Comparison of ENCODE assay signal across 1 cellular context in genomic region chr17:58120195-58120822, GRCh38.
TF ChIP-seq lines count a peak whose summit lies in the region.

No MANE protein-coding gene starts in this region.

TF ChIP-seq in HepG2, 621 proteins besides CTCF, POLR2A, EP300 and RAD21 (continued from another document and continues in another):
- TF ChIP-seq DMTF1 (CRISPR knock-in tag; IDR thresholded peaks at IDR 0.05) (no peak), NR0B2 (CRISPR knock-in tag; IDR thresholded peaks at IDR 0.05) (no peak), CHD2 (IDR thresholded peaks at IDR 0.05; ENCODE audit: low read depth, low read length) (no peak), ETS1 (CRISPR knock-in tag; IDR thresholded peaks at IDR 0.05) (no peak), ZNF609 (CRISPR knock-in tag; IDR thresholded peaks at IDR 0.05; ENCODE audit: borderline replicate concordance) (no peak), MAF1 (CRISPR knock-in tag; IDR thresholded peaks at IDR 0.05; ENCODE audit: borderline replicate concordance) (no peak), MAFG (CRISPR knock-in tag; IDR thresholded peaks at IDR 0.05) (no peak), ETV5 (CRISPR knock-in tag; IDR thresholded peaks at IDR 0.05; ENCODE audit: borderline replicate concordance) (no peak), ZNF362 (CRISPR knock-in tag; IDR thresholded peaks at IDR 0.05; ENCODE audit: borderline replicate concordance) (no peak), ZNF10 (CRISPR knock-in tag; IDR thresholded peaks at IDR 0.05; ENCODE audit: borderline replicate concordance, low read depth) (no peak), ELF4 (CRISPR knock-in tag; IDR thresholded peaks at IDR 0.05; ENCODE audit: borderline replicate concordance) (no peak), ZNF629 (CRISPR knock-in tag; conservative IDR thresholded peaks at IDR 0.05) (no peak), ZNF446 (CRISPR knock-in tag; IDR thresholded peaks at IDR 0.05) (peak; percentile 78; the same call in 1 of the 2 replicates), HNF4G (IDR thresholded peaks at IDR 0.05; ENCODE audit: borderline replicate concordance, low read depth, low read length) (no peak), HNF4G (CRISPR knock-in tag; IDR thresholded peaks at IDR 0.05; ENCODE audit: borderline replicate concordance, low read depth) (no peak), SYNCRIP (IDR thresholded peaks at IDR 0.05; ENCODE audit: insufficient read depth, low read depth, low read length) (no peak), SP140L (CRISPR knock-in tag; IDR thresholded peaks at IDR 0.05; ENCODE audit: borderline replicate concordance) (peak; percentile 91; the same call in 1 of the 2 replicates), MYNN (CRISPR knock-in tag; IDR thresholded peaks at IDR 0.05; ENCODE audit: low read depth) (peak; percentile 72; the same call in 1 of the 2 replicates), ZNF326 (CRISPR knock-in tag; IDR thresholded peaks at IDR 0.05; ENCODE audit: borderline replicate concordance) (no peak), PPARG (CRISPR knock-in tag; conservative IDR thresholded peaks at IDR 0.05) (peak; percentile 79), ZNF350 (CRISPR knock-in tag; IDR thresholded peaks at IDR 0.05; ENCODE audit: borderline replicate concordance, low read depth) (no peak), RXRB (CRISPR knock-in tag; IDR thresholded peaks at IDR 0.05; ENCODE audit: borderline replicate concordance) (peak; percentile 68), ZNF207 (IDR thresholded peaks at IDR 0.05; ENCODE audit: borderline replicate concordance) (no peak), ZBTB20 (CRISPR knock-in tag; IDR thresholded peaks at IDR 0.05; ENCODE audit: borderline replicate concordance, low read depth) (no peak), KLF13 (CRISPR knock-in tag; IDR thresholded peaks at IDR 0.05) (no peak), MTF1 (CRISPR knock-in tag; IDR thresholded peaks at IDR 0.05) (no peak), U2AF1 (optimal IDR thresholded peaks at IDR 0.05; ENCODE audit: low read depth, low read length) (no peak), ETV6 (CRISPR knock-in tag; conservative IDR thresholded peaks at IDR 0.05) (peak; percentile 87; the same call in 1 of the 2 replicates), HNRNPK (IDR thresholded peaks at IDR 0.05; ENCODE audit: low read depth, low read length, poor library complexity, severe bottlenecking) (no peak), FOXK2 (IDR thresholded peaks at IDR 0.05) (no peak), MIXL1 (CRISPR knock-in tag; IDR thresholded peaks at IDR 0.05) (peak; percentile 82), SRSF9 (IDR thresholded peaks at IDR 0.05; ENCODE audit: borderline replicate concordance, insufficient read depth, low read depth, low read length, poor library complexity, severe bottlenecking) (no peak), CCAR2 (optimal IDR thresholded peaks at IDR 0.05; ENCODE audit: low read depth, low read length) (no peak), MNT (IDR thresholded peaks at IDR 0.05) (no peak), ATF7-NPFF (CRISPR knock-in tag; IDR thresholded peaks at IDR 0.05; ENCODE audit: low read depth) (peak; percentile 74; the same call in 1 of the 2 replicates), AKAP8 (CRISPR knock-in tag; IDR thresholded peaks at IDR 0.05) (no peak), SALL1 (CRISPR knock-in tag; IDR thresholded peaks at IDR 0.05) (peak; percentile 83), RFX3 (CRISPR knock-in tag; IDR thresholded peaks at IDR 0.05) (no peak), HNRNPL (IDR thresholded peaks at IDR 0.05; ENCODE audit: low read depth, low read length) (no peak), ZNF124 (CRISPR knock-in tag; IDR thresholded peaks at IDR 0.05) (peak; percentile 73; the same call in 1 of the 2 replicates), POLR2AphosphoS2 (IDR thresholded peaks at IDR 0.05; ENCODE audit: low read depth, low read length) (no peak), AHDC1 (CRISPR knock-in tag; IDR thresholded peaks at IDR 0.05; ENCODE audit: borderline replicate concordance) (no peak; the same call in 1 of the 2 replicates), NPAS2 (CRISPR knock-in tag; IDR thresholded peaks at IDR 0.05; ENCODE audit: borderline replicate concordance) (no peak), PRPF4 (IDR thresholded peaks at IDR 0.05; ENCODE audit: low read depth, low read length, poor library complexity, severe bottlenecking) (no peak), ELF1 (CRISPR knock-in tag; IDR thresholded peaks at IDR 0.05) (0 out of 2 replicates have a peak, but pooled peaks have one; percentile 19), MIER3 (CRISPR knock-in tag; IDR thresholded peaks at IDR 0.05; ENCODE audit: borderline replicate concordance) (peak; percentile 61; the same call in 1 of the 2 replicates), ZFP62 (CRISPR knock-in tag; IDR thresholded peaks at IDR 0.05) (no peak), ZNF275 (CRISPR knock-in tag; IDR thresholded peaks at IDR 0.05; ENCODE audit: borderline replicate concordance) (no peak), HNRNPH1 (optimal IDR thresholded peaks at IDR 0.05; ENCODE audit: low read depth, low read length) (no peak)
